In genomic region chr22:27991586-27992293, GRCh38 we compare ENCODE assay signal across 17 cellular contexts.
DNase-seq lines count a peak whose midpoint lies in the region; ATAC-seq lines count a peak whose summit lies in the region.
"Had no signal": no experiment of that assay in that cellular context is flagged by ENCODE, and none has a peak within 500 bp of the region (broad histone marks: within the 10 kb centered on the region; RNA-seq: fewer than 3 reads in every experiment).

No MANE protein-coding gene starts in this region.

- no peaks in the 10 kb centered on the region for H3K27me3 ChIP-seq in stomach smooth muscle (ENCODE audit: control insufficient read depth in 1 of 2, insufficient read depth in 2 of 2, low read length in 2 of 2)
- H3K27me3 ChIP-seq: spleen had no signal

- no peak for ATAC-seq in stimulated activated effector memory CD8-positive, alpha-beta T cell treated with anti-CD3 and anti-CD28 coated beads, Interleukin-12 subunit alpha, Interleukin-12 subunit beta, amount 100 ng/mL, for 72 hours

- H3K27me3 Mint-ChIP-seq in activated T-cell treated with anti-CD3 and anti-CD28 coated beads, Interleukin-2, amount 50 U/mL, for 24 hours = no peaks in the 10 kb centered on the region
- no peaks in the 10 kb centered on the region for H3K27me3 Mint-ChIP-seq in activated T-helper 2 cell treated with anti-CD3 and anti-CD28 coated beads, Interferon-gamma antibody, Interleukin-2, Interleukin-4, amounts not matched to agents 10 μg/mL and 5 μg/mL and 100 μg/mL, durations not matched to agents 14 hours and 24 hours and 36 hours (ENCODE audit: low read depth)
- H3K27me3 Mint-ChIP-seq: activated naive CD8-positive, alpha-beta T cell treated with anti-CD3 and anti-CD28 coated beads for 36 hours; CD4-positive, CD25-positive, alpha-beta regulatory T cell; naive B cell had no signal

- no peaks in the 10 kb centered on the region for H3K9me3 Mint-ChIP-seq in activated T-cell treated with anti-CD3 and anti-CD28 coated beads, Interleukin-2, amount 50 U/mL, for 24 hours
- no peaks in the 10 kb centered on the region for H3K9me3 Mint-ChIP-seq in stimulated activated effector memory CD8-positive, alpha-beta T cell treated with anti-CD3 and anti-CD28 coated beads, Interleukin-12 subunit alpha, Interleukin-12 subunit beta, amount 100 ng/mL, for 72 hours
- H3K9me3 Mint-ChIP-seq in activated T-helper 2 cell treated with anti-CD3 and anti-CD28 coated beads, Interferon-gamma antibody, Interleukin-2, Interleukin-4, amounts not matched to agents 10 μg/mL and 5 μg/mL and 100 μg/mL, durations not matched to agents 14 hours and 24 hours and 36 hours = no peaks in the 10 kb centered on the region
- H3K9me3 Mint-ChIP-seq: activated naive CD8-positive, alpha-beta T cell treated with anti-CD3 and anti-CD28 coated beads for 36 hours; CD4-positive, CD25-positive, alpha-beta regulatory T cell; naive B cell had no signal

- no peak overlapping the region for H3K4me3 Mint-ChIP-seq in activated T-cell treated with anti-CD3 and anti-CD28 coated beads, Interleukin-2, amount 50 U/mL, for 24 hours
- H3K4me3 Mint-ChIP-seq in stimulated activated effector memory CD8-positive, alpha-beta T cell treated with anti-CD3 and anti-CD28 coated beads, Interleukin-12 subunit alpha, Interleukin-12 subunit beta, amount 100 ng/mL, for 72 hours = no peak overlapping the region
- H3K4me3 Mint-ChIP-seq in activated T-helper 2 cell treated with anti-CD3 and anti-CD28 coated beads, Interferon-gamma antibody, Interleukin-2, Interleukin-4, amounts not matched to agents 10 μg/mL and 5 μg/mL and 100 μg/mL, durations not matched to agents 14 hours and 24 hours and 36 hours (ENCODE audit: low read depth) = no peak overlapping the region
- H3K4me3 Mint-ChIP-seq: activated naive CD8-positive, alpha-beta T cell treated with anti-CD3 and anti-CD28 coated beads for 36 hours; CD4-positive, CD25-positive, alpha-beta regulatory T cell; naive B cell had no signal

- intact Hi-C loops in activated T-helper 2 cell treated with anti-CD3 and anti-CD28 coated beads, Interferon-gamma antibody, Interleukin-2, Interleukin-4, amounts not matched to agents 10 μg/mL and 5 μg/mL and 100 μg/mL, durations not matched to agents 14 hours and 24 hours and 36 hours (cut with micrococcal nuclease) = no loop called here

- peaks cover 4% of the 10 kb centered on the region for H3K4me1 Mint-ChIP-seq in activated T-cell treated with anti-CD3 and anti-CD28 coated beads, Interleukin-2, amount 50 U/mL, for 24 hours (ENCODE audit: low read depth)
- H3K4me1 Mint-ChIP-seq in stimulated activated effector memory CD8-positive, alpha-beta T cell treated with anti-CD3 and anti-CD28 coated beads, Interleukin-12 subunit alpha, Interleukin-12 subunit beta, amount 100 ng/mL, for 72 hours = no peaks in the 10 kb centered on the region
- peaks cover 2% of the 10 kb centered on the region for H3K4me1 Mint-ChIP-seq in activated T-helper 2 cell treated with anti-CD3 and anti-CD28 coated beads, Interferon-gamma antibody, Interleukin-2, Interleukin-4, amounts not matched to agents 10 μg/mL and 5 μg/mL and 100 μg/mL, durations not matched to agents 14 hours and 24 hours and 36 hours (ENCODE audit: low read depth)

- DNase-seq in activated T-cell treated with anti-CD3 and anti-CD28 coated beads, Interleukin-2, amount 50 U/mL, for 24 hours = peak; percentile 12
- DNase-seq in activated T-cell treated with anti-CD3 and anti-CD28 coated beads for 4 hours (no peak), islet precursor cell (peak; percentile 43)
- DNase-seq in stimulated activated effector memory CD8-positive, alpha-beta T cell treated with anti-CD3 and anti-CD28 coated beads, Interleukin-12 subunit alpha, Interleukin-12 subunit beta, amount 100 ng/mL, for 72 hours (ENCODE audit: low spot score in 2 of 2) = no peak
- DNase-seq in activated T-helper 2 cell treated with anti-CD3 and anti-CD28 coated beads, Interferon-gamma antibody, Interleukin-2, Interleukin-4, amounts not matched to agents 10 μg/mL and 5 μg/mL and 100 μg/mL, durations not matched to agents 14 hours and 24 hours and 36 hours (ENCODE audit: low spot score) = no peak
- DNase-seq in stimulated activated CD4-positive, alpha-beta T cell treated with anti-CD3 and anti-CD28 coated beads, Interleukin-4, amount 100 ng/mL, for 1 hour = no peak
- DNase-seq: activated CD4-positive, alpha-beta T cell treated with anti-CD3 and anti-CD28 coated beads, Interleukin-2, amount 50 U/mL, for 48 hours; activated naive CD8-positive, alpha-beta T cell treated with anti-CD3 and anti-CD28 coated beads for 36 hours; activated T-cell treated with anti-CD3 and anti-CD28 coated beads, Interleukin-2, amount 50 U/mL, for 1 hour; CD4-positive, CD25-positive, alpha-beta regulatory T cell; naive B cell; NCI-H1694 treated with DMSO at 0.1 percent for 48 hours; NCI-H524 treated with DMSO at 0.1 percent for 48 hours; spleen had no signal

- no peaks in the 10 kb centered on the region for H3K9me3 ChIP-seq in KOPT-K1 (ENCODE audit: insufficient read depth, low read length, poor library complexity, severe bottlenecking)
- H3K9me3 ChIP-seq in stomach smooth muscle (ENCODE audit: control insufficient read depth in 2 of 2, low read length in 2 of 2) = no peaks in the 10 kb centered on the region
- H3K9me3 ChIP-seq: spleen had no signal

- no peak overlapping the region for H3K9ac ChIP-seq in stomach smooth muscle (ENCODE audit: low read length in 2 of 2)

- H3K4me1 ChIP-seq in stomach smooth muscle (ENCODE audit: control insufficient read depth, insufficient read depth, low read length) = peaks cover 3% of the 10 kb centered on the region

- H3K27ac ChIP-seq in KOPT-K1 (ENCODE audit: low read depth, low read length, poor library complexity, severe bottlenecking) (peak overlapping the region; percentile 17), stomach smooth muscle (ENCODE audit: low read length) (peak overlapping the region; percentile 2)
- H3K27ac ChIP-seq: VCaP had no signal

- H3K36me3 Mint-ChIP-seq in activated T-cell treated with anti-CD3 and anti-CD28 coated beads, Interleukin-2, amount 50 U/mL, for 24 hours (ENCODE audit: low read depth) = no peaks in the 10 kb centered on the region
- H3K36me3 Mint-ChIP-seq in stimulated activated effector memory CD8-positive, alpha-beta T cell treated with anti-CD3 and anti-CD28 coated beads, Interleukin-12 subunit alpha, Interleukin-12 subunit beta, amount 100 ng/mL, for 72 hours = no peaks in the 10 kb centered on the region
- no peaks in the 10 kb centered on the region for H3K36me3 Mint-ChIP-seq in activated T-helper 2 cell treated with anti-CD3 and anti-CD28 coated beads, Interferon-gamma antibody, Interleukin-2, Interleukin-4, amounts not matched to agents 10 μg/mL and 5 μg/mL and 100 μg/mL, durations not matched to agents 14 hours and 24 hours and 36 hours (ENCODE audit: low read depth)
- H3K36me3 Mint-ChIP-seq: activated naive CD8-positive, alpha-beta T cell treated with anti-CD3 and anti-CD28 coated beads for 36 hours; CD4-positive, CD25-positive, alpha-beta regulatory T cell; naive B cell had no signal

- no peak overlapping the region for H3K27ac Mint-ChIP-seq in activated T-cell treated with anti-CD3 and anti-CD28 coated beads, Interleukin-2, amount 50 U/mL, for 24 hours
- no peak overlapping the region for H3K27ac Mint-ChIP-seq in stimulated activated effector memory CD8-positive, alpha-beta T cell treated with anti-CD3 and anti-CD28 coated beads, Interleukin-12 subunit alpha, Interleukin-12 subunit beta, amount 100 ng/mL, for 72 hours
- H3K27ac Mint-ChIP-seq in activated T-helper 2 cell treated with anti-CD3 and anti-CD28 coated beads, Interferon-gamma antibody, Interleukin-2, Interleukin-4, amounts not matched to agents 10 μg/mL and 5 μg/mL and 100 μg/mL, durations not matched to agents 14 hours and 24 hours and 36 hours = no peak overlapping the region
- H3K27ac Mint-ChIP-seq: activated naive CD8-positive, alpha-beta T cell treated with anti-CD3 and anti-CD28 coated beads for 36 hours; CD4-positive, CD25-positive, alpha-beta regulatory T cell; naive B cell had no signal

- H3K36me3 ChIP-seq in KOPT-K1 (ENCODE audit: insufficient read depth, low read length) (no peaks in the 10 kb centered on the region), stomach smooth muscle (ENCODE audit: control insufficient read depth in 2 of 2, insufficient read depth in 2 of 2, low read length in 2 of 2) (peaks cover 10 to 13% of the 10 kb centered on the region in 2 donors)

- H3K4me3 ChIP-seq in stomach smooth muscle (ENCODE audit: low read length in 2 of 2) = no peak overlapping the region
- H3K4me3 ChIP-seq: spleen had no signal

Comparison
In these comparisons a context has a peak if more than half of its experiments do, and no peak if none do; other contexts are left out.
1. DNase-seq: peak in activated T-cell treated with anti-CD3 and anti-CD28 coated beads, Interleukin-2, amount 50 U/mL, for 24 hours (single experiment) and islet precursor cell (single experiment); none in activated T-cell treated with anti-CD3 and anti-CD28 coated beads for 4 hours (single experiment), stimulated activated effector memory CD8-positive, alpha-beta T cell treated with anti-CD3 and anti-CD28 coated beads, Interleukin-12 subunit alpha, Interleukin-12 subunit beta, amount 100 ng/mL, for 72 hours (0 of 2), activated T-helper 2 cell treated with anti-CD3 and anti-CD28 coated beads, Interferon-gamma antibody, Interleukin-2, Interleukin-4, amounts not matched to agents 10 μg/mL and 5 μg/mL and 100 μg/mL, durations not matched to agents 14 hours and 24 hours and 36 hours (single experiment) and stimulated activated CD4-positive, alpha-beta T cell treated with anti-CD3 and anti-CD28 coated beads, Interleukin-4, amount 100 ng/mL, for 1 hour (single experiment).